8 cellular contexts compared by ENCODE assay signal in genomic region chr1:152533327-152533938, GRCh38. TPM values are rescaled to one million over a fixed set of nuclear protein-coding genes. Genes with fewer than 3 reads are reported as not detected.
DNase-seq lines count a peak whose midpoint lies in the region; ATAC-seq, FAIRE-seq and TF ChIP-seq lines count a peak whose summit lies in the region.

No MANE protein-coding gene starts in this region.

- peaks cover 56% of the 10 kb centered on the region for H3K27me3 Mint-ChIP-seq in CD4-positive, alpha-beta T cell

- H3K9me3 ChIP-seq in CD4-positive, alpha-beta T cell (ENCODE audit: control insufficient read depth, low read length) = no peaks in the 10 kb centered on the region
- peaks cover 6% of the 10 kb centered on the region; the same call in 1 of the 2 replicates for H3K9me3 ChIP-seq in OCI-LY3 (ENCODE audit: insufficient read depth, low read length)

- H3K4me1 Mint-ChIP-seq in CD4-positive, alpha-beta T cell (ENCODE audit: low read depth) = no peaks in the 10 kb centered on the region

- intact Hi-C loops in CD4-positive, alpha-beta T cell (cut with DNase I, micrococcal nuclease) = no loop called here

- no peak overlapping the region for H3K4me2 ChIP-seq in OCI-LY3 (ENCODE audit: low read length)

- no peak overlapping the region for H3K27ac Mint-ChIP-seq in CD4-positive, alpha-beta T cell

- H2AFZ ChIP-seq in OCI-LY3 (ENCODE audit: low read depth, low read length) = no peak overlapping the region

- POLR2A ChIA-PET in CD4-positive, alpha-beta T cell (lab: Charles Lee) = no interaction called here

- H3K27ac ChIP-seq in CD4-positive, alpha-beta T cell (ENCODE audit: low read depth, low read length) = no peak overlapping the region
- no peak overlapping the region for H3K27ac ChIP-seq in OCI-LY3 (ENCODE audit: low read length)

- no peaks in the 10 kb centered on the region for H3K4me1 ChIP-seq in OCI-LY3 (ENCODE audit: low read length)

- no peak for DNase-seq in CD4-positive, alpha-beta T cell
- DNase-seq in GM12865 (ENCODE audit: low read depth) (peak; percentile 46), dermis microvascular lymphatic vessel endothelial cell (ENCODE audit: low read depth in 2 of 2) (peak; percentile 28 to 49), GM12891 (ENCODE audit: insufficient read length, low spot score) (no peak), NCI-H1436 treated with DMSO at 0.1 percent for 48 hours (lab: John Stamatoyannopoulos, UW) (no peak)
- peak; percentile 31 to 64 for DNase-seq in stimulated activated CD4-positive, alpha-beta T cell treated with anti-CD3 and anti-CD28 coated beads, Interleukin-2, amount 100 ng/mL, for 24 hours

- H3K4me3 Mint-ChIP-seq in CD4-positive, alpha-beta T cell = no peak overlapping the region

- CTCF ChIA-PET in CD4-positive, alpha-beta T cell (lab: Charles Lee) = no interaction called here

- no peaks in the 10 kb centered on the region for H3K36me3 Mint-ChIP-seq in CD4-positive, alpha-beta T cell (ENCODE audit: low read depth)

- no peak for ATAC-seq in CD4-positive, alpha-beta T cell (ENCODE audit: poor library complexity)
- no peak for ATAC-seq in HG03095 (IDR thresholded peaks at IDR 0.05; ENCODE audit: unreplicated experiment)

- no peak for TF ChIP-seq POLR2A in GM12891 (IDR thresholded peaks at IDR 0.05; ENCODE audit: low read depth, low read length)

- H3K79me2 ChIP-seq in OCI-LY3 (ENCODE audit: low read length) = no peaks in the 10 kb centered on the region

- H3K9ac ChIP-seq in OCI-LY3 (ENCODE audit: low read length) = no peak overlapping the region

- H3K9me3 Mint-ChIP-seq in CD4-positive, alpha-beta T cell = no peaks in the 10 kb centered on the region

- H4K20me1 ChIP-seq in OCI-LY3 (ENCODE audit: insufficient read depth, low read length) = no peaks in the 10 kb centered on the region

- H3K4me3 ChIP-seq in GM12865 (ENCODE audit: low read depth, low read length) (no peak overlapping the region), OCI-LY3 (ENCODE audit: low read length) (no peak overlapping the region)

- no peaks in the 10 kb centered on the region for H3K36me3 ChIP-seq in OCI-LY3 (replicated peaks; ENCODE audit: low read depth, low read length)

- FAIRE-seq in GM12891 (lab: Jason Lieb, UNC) = no peak

- peak; percentile 45 for TF ChIP-seq CTCF in CD4-positive, alpha-beta T cell (IDR thresholded peaks at IDR 0.05)
- peak; percentile 73 for TF ChIP-seq CTCF in GM12865 (IDR thresholded peaks at IDR 0.05; ENCODE audit: insufficient read depth, low read depth, low read length, missing control alignments)
- TF ChIP-seq CTCF in OCI-LY3 (IDR thresholded peaks at IDR 0.05; ENCODE audit: low read depth, low read length) = peak; percentile 90

- peaks cover 19% of the 10 kb centered on the region for H3K27me3 ChIP-seq in CD4-positive, alpha-beta T cell (ENCODE audit: control insufficient read depth, insufficient read depth, low read length)
- H3K27me3 ChIP-seq in OCI-LY3 (ENCODE audit: low read depth, low read length) = peaks cover 8% of the 10 kb centered on the region; the same call in 1 of the 2 replicates

TF ChIP-seq in GM12891, 5 proteins besides CTCF, POLR2A, EP300 and RAD21:
- TF ChIP-seq SPI1 (IDR thresholded peaks at IDR 0.05; ENCODE audit: low read depth, low read length) (no peak), POLR2AphosphoS5 (IDR thresholded peaks at IDR 0.05; ENCODE audit: low read depth, low read length) (no peak), TAF1 (IDR thresholded peaks at IDR 0.05; ENCODE audit: low read depth, low read length) (no peak), PAX5 (IDR thresholded peaks at IDR 0.05; ENCODE audit: insufficient read depth, low read length, severe bottlenecking) (no peak), POU2F2 (IDR thresholded peaks at IDR 0.05; ENCODE audit: low read depth, low read length) (no peak)

RNA-seq across cellular contexts. Expression of gene CRCT1, which starts 19.2 kb away (rescaled TPM):
- not detected for total RNA-seq in CD4-positive, alpha-beta T cell
- not detected in 2 replicates for total RNA-seq in dermis microvascular lymphatic vessel endothelial cell
- not detected for polyA plus RNA-seq in GM12891 (2012; ENCODE audit: low read depth, missing spikeins)

RNA-seq across cellular contexts. Expression of gene LCE5A, which starts 22.8 kb away (rescaled TPM):
- not detected for total RNA-seq in CD4-positive, alpha-beta T cell
- total RNA-seq in dermis microvascular lymphatic vessel endothelial cell = not detected in 2 replicates
- not detected for polyA plus RNA-seq in GM12891 (2012; ENCODE audit: low read depth, missing spikeins)

RNA-seq across cellular contexts. Expression of gene LCE3E, which starts 33.1 kb away (rescaled TPM):
- not detected for total RNA-seq in CD4-positive, alpha-beta T cell
- total RNA-seq in dermis microvascular lymphatic vessel endothelial cell = not detected in 2 replicates
- polyA plus RNA-seq in GM12891 (2012; ENCODE audit: low read depth, missing spikeins) = not detected

RNA-seq across cellular contexts. Expression of gene LCE3D, which starts 46.9 kb away (rescaled TPM):
- not detected for total RNA-seq in CD4-positive, alpha-beta T cell
- not detected in 2 replicates for total RNA-seq in dermis microvascular lymphatic vessel endothelial cell
- polyA plus RNA-seq in GM12891 (2012; ENCODE audit: low read depth, missing spikeins) = not detected

Comparison
In these comparisons a context has a peak if more than half of its experiments do, and no peak if none do; other contexts are left out.
1. DNase-seq: peak in GM12865 (single experiment), dermis microvascular lymphatic vessel endothelial cell (2 of 2) and stimulated activated CD4-positive, alpha-beta T cell treated with anti-CD3 and anti-CD28 coated beads, Interleukin-2, amount 100 ng/mL, for 24 hours (2 of 2); none in CD4-positive, alpha-beta T cell (0 of 10), GM12891 (single experiment) and NCI-H1436 treated with DMSO at 0.1 percent for 48 hours (single experiment).
2. Peak in every context shown above with its lines, with median percentiles within 50 percentile points of each other: CTCF ChIP-seq.